ENCODE assay signal across 8 cellular contexts in genomic region chr18:23452728-23453656, GRCh38. TPM values are rescaled to one million over a fixed set of nuclear protein-coding genes. Genes with fewer than 3 reads are reported as not detected.
DNase-seq lines count a peak whose midpoint lies in the region; ATAC-seq and TF ChIP-seq lines count a peak whose summit lies in the region.

TSS of gene RIOK3 (plus strand) at chr18:23453287. CDS start at chr18:23453440, 153 bp downstream.

- H3K27ac Mint-ChIP-seq in dendritic cell treated with granulocyte-macrophage colony-stimulating factor and Interleukin-4, amounts not matched to agents 40 ng/mL and 50 ng/mL, for 4 days, result peak within 1 kb of the TSS; percentile 99

- DNase-seq in C1 segment of cervical spinal cord (lab: John Stamatoyannopoulos, UW) (peak; percentile 44 to 99 (median 96)), NCI-H748 treated with DMSO at 0.1 percent for 48 hours (lab: John Stamatoyannopoulos, UW) (peak; percentile 93), left lung (peak; percentile 99 to 100)
- peak; percentile 78 to 84 for DNase-seq in activated CD4-positive, alpha-beta T cell treated with anti-CD3 and anti-CD28 coated beads, Interleukin-2, amount 50 U/mL, for 24 hours (ENCODE audit: low read depth in 1 of 2, low spot score in 1 of 2)
- DNase-seq in stimulated activated CD4-positive, alpha-beta T cell treated with anti-CD3 and anti-CD28 coated beads, Interleukin-2, amount 100 ng/mL, for 48 hours, result peak; percentile 89 to 95

- H3K36me3 ChIP-seq in left lung, result peaks cover 0 to 17% of the 10 kb centered on the region in 2 donors

- H3K9me3 Mint-ChIP-seq in dendritic cell treated with granulocyte-macrophage colony-stimulating factor and Interleukin-4, amounts not matched to agents 40 ng/mL and 50 ng/mL, for 4 days, result no peaks in the 10 kb centered on the region

- H3K9me3 ChIP-seq in left lung, result no peaks in the 10 kb centered on the region

- no peaks in the 10 kb centered on the region for H3K27me3 ChIP-seq in left lung

- H3K4me1 ChIP-seq in left lung, result peaks cover 16 to 52% of the 10 kb centered on the region in 2 donors

- H3K36me3 Mint-ChIP-seq in dendritic cell treated with granulocyte-macrophage colony-stimulating factor and Interleukin-4, amounts not matched to agents 40 ng/mL and 50 ng/mL, for 4 days (ENCODE audit: low read depth), result peaks cover 35% of the 10 kb centered on the region

- peak within 1 kb of the TSS; percentile 92 to 96 for H3K27ac ChIP-seq in left lung

- ATAC-seq in GM19372 (IDR thresholded peaks at IDR 0.05; ENCODE audit: low read depth, unreplicated experiment) (peak; percentile 98), HG03558 (IDR thresholded peaks at IDR 0.05; ENCODE audit: extremely low read depth, unreplicated experiment) (peak; percentile 92), left lung (peak; percentile 97)

- H3K4me1 Mint-ChIP-seq in dendritic cell treated with granulocyte-macrophage colony-stimulating factor and Interleukin-4, amounts not matched to agents 40 ng/mL and 50 ng/mL, for 4 days (ENCODE audit: low read depth), result peaks cover 43% of the 10 kb centered on the region

- peak in 1 of 2 donors; percentile 2 for TF ChIP-seq CTCF in left lung (IDR thresholded peaks at IDR 0.05)

- peak within 1 kb of the TSS; percentile 100 for H3K4me3 Mint-ChIP-seq in dendritic cell treated with granulocyte-macrophage colony-stimulating factor and Interleukin-4, amounts not matched to agents 40 ng/mL and 50 ng/mL, for 4 days

- H3K4me3 ChIP-seq in left lung, result peak within 1 kb of the TSS; percentile 84 to 91

- intact Hi-C loops in dendritic cell treated with granulocyte-macrophage colony-stimulating factor and Interleukin-4, amounts not matched to agents 40 ng/mL and 50 ng/mL, for 4 days (cut with micrococcal nuclease), result loop anchor here (1.0 to 10.0 kb wide), 4 partner anchors 14 to 218 kb away; partner anchors contain the start of genes NPC1 and RMC1
- intact Hi-C loops in left lung (cut with DNase I), result no loop called here

- H3K27me3 Mint-ChIP-seq in dendritic cell treated with granulocyte-macrophage colony-stimulating factor and Interleukin-4, amounts not matched to agents 40 ng/mL and 50 ng/mL, for 4 days, result no peaks in the 10 kb centered on the region

RNA-seq across cellular contexts. Expression of gene RIOK3, which starts in this region (rescaled TPM):
- 10 to 100 TPM; 55.3 to 63.0 TPM for total RNA-seq in left lung

Comparison
In these comparisons a context has a peak if more than half of its experiments do, and no peak if none do; other contexts are left out.
1. Peak in every context shown above with its lines: DNase-seq, ATAC-seq, H3K4me3 ChIP-seq and H3K27ac ChIP-seq.